22 cellular contexts compared by ENCODE assay signal in genomic region chr2:45690223-45690622, GRCh38. TPM values are rescaled to one million over a fixed set of nuclear protein-coding genes. Genes with fewer than 3 reads are reported as not detected.
DNase-seq lines count a peak whose midpoint lies in the region; ATAC-seq and TF ChIP-seq lines count a peak whose summit lies in the region.
"Had no signal": no experiment of that assay in that cellular context is flagged by ENCODE, and none has a peak within 500 bp of the region (broad histone marks: within the 10 kb centered on the region; RNA-seq: fewer than 3 reads in every experiment).

No MANE protein-coding gene starts in this region.

- peak overlapping the region; percentile 81 to 89 (median 82) for H3K27ac ChIP-seq in gastrocnemius medialis
- H3K27ac ChIP-seq: esophagus squamous epithelium, sigmoid colon had no signal

- H3K4me1 ChIP-seq in gastrocnemius medialis: peaks cover 23 to 29% of the 10 kb centered on the region in 2 donors

- no peak for TF ChIP-seq POLR2A in gastrocnemius medialis (IDR thresholded peaks at IDR 0.05)

- H3K9me3 Mint-ChIP-seq in glutamatergic neuron (ENCODE audit: unreplicated experiment): peaks cover 10% of the 10 kb centered on the region
- H3K9me3 Mint-ChIP-seq: activated CD4-positive, alpha-beta memory T cell treated with anti-CD3 and anti-CD28 coated beads, Interleukin-2, amount 10 ng/mL, durations not matched to agents 7 days and 5 days; effector memory CD8-positive, alpha-beta T cell; GM23338; naive thymus-derived CD4-positive, alpha-beta T cell had no signal

- H3K27me3 ChIP-seq in gastrocnemius medialis: no peaks in the 10 kb centered on the region
- H3K27me3 ChIP-seq: esophagus squamous epithelium, sigmoid colon had no signal

- H3K4me3 ChIP-seq in GM12875 (ENCODE audit: low read depth, low read length): peak overlapping the region; percentile 11
- H3K4me3 ChIP-seq in gastrocnemius medialis: no peak overlapping the region
- H3K4me3 ChIP-seq: esophagus squamous epithelium, GM23338, sigmoid colon had no signal

- no peaks in the 10 kb centered on the region for H3K27me3 Mint-ChIP-seq in glutamatergic neuron (ENCODE audit: unreplicated experiment)
- H3K27me3 Mint-ChIP-seq: activated CD4-positive, alpha-beta memory T cell treated with anti-CD3 and anti-CD28 coated beads, Interleukin-2, amount 10 ng/mL, durations not matched to agents 7 days and 5 days; CD4-positive, CD25-positive, alpha-beta regulatory T cell; effector memory CD8-positive, alpha-beta T cell; naive thymus-derived CD4-positive, alpha-beta T cell had no signal

- H3K4me3 Mint-ChIP-seq in glutamatergic neuron (ENCODE audit: unreplicated experiment): peak overlapping the region; percentile 48
- H3K4me3 Mint-ChIP-seq: activated CD4-positive, alpha-beta memory T cell treated with anti-CD3 and anti-CD28 coated beads, Interleukin-2, amount 10 ng/mL, durations not matched to agents 7 days and 5 days; CD4-positive, CD25-positive, alpha-beta regulatory T cell; effector memory CD8-positive, alpha-beta T cell; GM23338; naive thymus-derived CD4-positive, alpha-beta T cell had no signal

- H3K36me3 Mint-ChIP-seq in glutamatergic neuron (ENCODE audit: unreplicated experiment): no peaks in the 10 kb centered on the region
- H3K36me3 Mint-ChIP-seq: CD4-positive, CD25-positive, alpha-beta regulatory T cell; naive thymus-derived CD4-positive, alpha-beta T cell had no signal

- no peak for TF ChIP-seq CTCF in GM12875 (IDR thresholded peaks at IDR 0.05; ENCODE audit: borderline replicate concordance, insufficient read depth, low read depth, low read length)
- TF ChIP-seq CTCF in glutamatergic neuron (IDR thresholded peaks at IDR 0.05; ENCODE audit: partially characterized antibody, unreplicated experiment): no peak
- no peak for TF ChIP-seq CTCF in gastrocnemius medialis (IDR thresholded peaks at IDR 0.05 in 4 of 5, conservative IDR thresholded peaks at IDR 0.05 in 1 of 5)

- H3K9me3 ChIP-seq in gastrocnemius medialis: no peaks in the 10 kb centered on the region
- H3K9me3 ChIP-seq: esophagus squamous epithelium, sigmoid colon had no signal

- in situ Hi-C loops in gastrocnemius medialis (cut with MboI; ENCODE audit: low sequenced_read_pairs in 4 of 4): no loop called here

- no peak for ATAC-seq in gastrocnemius medialis
- ATAC-seq: activated CD4-positive, CD25-positive, alpha-beta regulatory T cell treated with anti-CD3 and anti-CD28 coated beads, Interleukin-2, amount 50 U/mL, for 24 hours; effector memory CD8-positive, alpha-beta T cell; GM23338; naive thymus-derived CD4-positive, alpha-beta T cell had no signal

- intact Hi-C loops in gastrocnemius medialis (cut with DNase I; ENCODE audit: low total_unique reads): loop anchor here (5.0 to 10.0 kb wide), 2 partner anchors 247 to 445 kb away; no protein-coding TSS in a partner anchor

- DNase-seq in RPMI7951 (ENCODE audit: low read depth): peak; percentile 17
- DNase-seq in glutamatergic neuron: no peak
- no peak for DNase-seq in gastrocnemius medialis
- DNase-seq in occipital lobe (lab: John Stamatoyannopoulos, UW): no peak
- DNase-seq in iPS-NIHi7 (ENCODE audit: extremely low spot score): no peak
- DNase-seq in NK-92 (lab: John Stamatoyannopoulos, UW; ENCODE audit: unreplicated experiment): no peak
- DNase-seq: activated CD4-positive, alpha-beta memory T cell treated with anti-CD3 and anti-CD28 coated beads, Interleukin-2, amount 10 ng/mL, durations not matched to agents 7 days and 5 days; activated effector memory CD4-positive, alpha-beta T cell treated with anti-CD3 and anti-CD28 coated beads, Interleukin-2, amount 50 U/mL, for 16 hours; CD4-positive, CD25-positive, alpha-beta regulatory T cell; DMS153; effector memory CD8-positive, alpha-beta T cell; esophagus squamous epithelium; mesenchymal stem cell; naive thymus-derived CD4-positive, alpha-beta T cell; NCI-H1105 treated with DMSO at 0.1 percent for 48 hours; NCI-H2081 treated with DMSO at 0.1 percent for 48 hours; NCI-H524; posterior cingulate gyrus; sigmoid colon had no signal

- H3K4me1 Mint-ChIP-seq in glutamatergic neuron (ENCODE audit: low read depth, unreplicated experiment): peaks cover 42% of the 10 kb centered on the region
- H3K4me1 Mint-ChIP-seq: activated CD4-positive, alpha-beta memory T cell treated with anti-CD3 and anti-CD28 coated beads, Interleukin-2, amount 10 ng/mL, durations not matched to agents 7 days and 5 days; GM23338 had no signal

- H3K36me3 ChIP-seq in gastrocnemius medialis: no peaks in the 10 kb centered on the region
- H3K36me3 ChIP-seq: esophagus squamous epithelium, sigmoid colon had no signal

- peak overlapping the region; percentile 76 for H3K27ac Mint-ChIP-seq in glutamatergic neuron (ENCODE audit: unreplicated experiment)
- H3K27ac Mint-ChIP-seq: activated CD4-positive, alpha-beta memory T cell treated with anti-CD3 and anti-CD28 coated beads, Interleukin-2, amount 10 ng/mL, durations not matched to agents 7 days and 5 days; effector memory CD8-positive, alpha-beta T cell; GM23338; naive thymus-derived CD4-positive, alpha-beta T cell had no signal

RNA-seq across cellular contexts. Expression of gene PRKCE, which starts 38.7 kb away (rescaled TPM):
- total RNA-seq in RPMI7951 (2014; rRNA removed; shearing (Covaris generic)): 28.2 and 30.2 TPM in 2 replicates
- total RNA-seq in glutamatergic neuron (ENCODE audit: unreplicated experiment) (74.8 TPM), gastrocnemius medialis (10 to 100 TPM in 2 of 4 donors, 1 to 10 TPM in 2; 5.8 to 28.9 (median 11.8) TPM), occipital lobe (62.2 TPM)
